In the genomic region with DNA sequence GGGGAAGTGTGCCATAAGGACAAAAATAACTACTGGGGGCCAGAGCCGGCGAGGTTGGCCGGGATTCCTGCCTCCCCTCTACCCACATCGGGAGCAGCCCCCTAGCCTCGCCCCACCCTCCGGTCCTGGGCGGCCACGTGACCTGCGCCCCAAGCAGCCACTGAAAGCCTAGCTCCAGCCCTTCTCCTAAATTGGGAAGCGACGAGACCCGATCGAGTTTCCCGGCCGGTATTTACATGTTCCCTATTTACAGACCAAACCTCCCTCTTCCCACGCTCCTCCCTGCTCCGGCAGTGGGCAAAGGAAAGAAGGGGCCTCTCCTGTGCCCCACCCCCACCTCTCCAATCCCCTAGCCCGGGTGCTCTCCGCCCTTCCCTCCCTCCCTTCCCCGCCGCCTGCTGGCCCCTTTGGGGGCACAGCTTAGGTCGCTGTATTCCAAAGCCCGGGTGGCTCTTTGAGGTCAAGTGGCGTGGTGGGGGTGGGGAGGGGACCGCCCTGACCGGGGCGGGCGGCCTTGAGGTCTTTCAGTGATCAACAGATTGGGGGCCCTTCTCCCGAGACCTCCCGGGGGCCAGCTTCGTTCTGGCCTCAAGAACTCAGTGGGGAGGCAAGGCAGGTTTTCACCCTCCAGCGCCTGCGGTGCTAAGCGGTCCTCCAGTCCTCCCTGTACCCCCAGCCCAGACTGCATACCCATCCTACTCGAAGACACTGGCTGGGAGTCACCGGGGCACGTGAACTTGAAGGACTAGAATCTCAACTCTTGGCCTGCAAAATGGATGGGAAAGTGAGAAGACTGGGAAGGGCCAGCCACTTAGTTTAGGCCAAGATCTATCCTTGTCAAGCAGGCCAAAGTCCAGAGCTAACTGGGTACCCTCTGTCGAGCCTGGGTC, we compare ENCODE assay signal across 1 cellular context.
TF ChIP-seq lines count a peak whose summit lies in the region.

No MANE protein-coding gene starts in this region.

TF ChIP-seq in SK-N-SH, 30 proteins besides CTCF, POLR2A, EP300 and RAD21 (continued from another document):
- no peak for TF ChIP-seq CHD2 (IDR thresholded peaks at IDR 0.05; ENCODE audit: low read length, partially characterized antibody)
- TF ChIP-seq YY1 (IDR thresholded peaks at IDR 0.05; ENCODE audit: low read depth) = no peak
- TF ChIP-seq GATA2 (CRISPR knock-in tag; IDR thresholded peaks at IDR 0.05) = no peak
- TF ChIP-seq PBX3 (IDR thresholded peaks at IDR 0.05) = no peak
- TF ChIP-seq, protein P1, sequence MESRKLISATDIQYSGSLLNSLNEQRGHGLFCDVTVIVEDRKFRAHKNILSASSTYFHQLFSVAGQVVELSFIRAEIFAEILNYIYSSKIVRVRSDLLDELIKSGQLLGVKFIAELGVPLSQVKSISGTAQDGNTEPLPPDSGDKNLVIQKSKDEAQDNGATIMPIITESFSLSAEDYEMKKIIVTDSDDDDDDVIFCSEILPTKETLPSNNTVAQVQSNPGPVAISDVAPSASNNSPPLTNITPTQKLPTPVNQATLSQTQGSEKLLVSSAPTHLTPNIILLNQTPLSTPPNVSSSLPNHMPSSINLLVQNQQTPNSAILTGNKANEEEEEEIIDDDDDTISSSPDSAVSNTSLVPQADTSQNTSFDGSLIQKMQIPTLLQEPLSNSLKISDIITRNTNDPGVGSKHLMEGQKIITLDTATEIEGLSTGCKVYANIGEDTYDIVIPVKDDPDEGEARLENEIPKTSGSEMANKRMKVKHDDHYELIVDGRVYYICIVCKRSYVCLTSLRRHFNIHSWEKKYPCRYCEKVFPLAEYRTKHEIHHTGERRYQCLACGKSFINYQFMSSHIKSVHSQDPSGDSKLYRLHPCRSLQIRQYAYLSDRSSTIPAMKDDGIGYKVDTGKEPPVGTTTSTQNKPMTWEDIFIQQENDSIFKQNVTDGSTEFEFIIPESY (IDR thresholded peaks at IDR 0.05; ENCODE audit: borderline replicate concordance, low read depth) = no peak
- TF ChIP-seq FOXJ3 (CRISPR knock-in tag; IDR thresholded peaks at IDR 0.05) = no peak
- no peak for TF ChIP-seq REST (IDR thresholded peaks at IDR 0.05; ENCODE audit: low read depth, low read length)
- no peak for TF ChIP-seq USF1 (IDR thresholded peaks at IDR 0.05; ENCODE audit: borderline replicate concordance, low read depth)
